In genomic region chr1:59732219-59732955, GRCh38 we compare ENCODE assay signal across 17 cellular contexts.
A peak's percentile ranks its signal among the peaks of the same experiment; 100 is the strongest.
DNase-seq lines count a peak whose midpoint lies in the region; ATAC-seq and TF ChIP-seq lines count a peak whose summit lies in the region.
"Had no signal": no experiment of that assay in that cellular context is flagged by ENCODE, and none has a peak within 500 bp of the region (broad histone marks: within the 10 kb centered on the region; RNA-seq: fewer than 3 reads in every experiment).

No MANE protein-coding gene starts in this region.

- H3K79me2 ChIP-seq in osteoblast (ENCODE audit: insufficient read depth, low read length), result no peaks in the 10 kb centered on the region

- intact Hi-C loops in Right ventricle myocardium inferior (cut with DNase I), result no loop called here
- intact Hi-C loops in cardiac septum (cut with DNase I), result loop anchor here (5.0 kb wide), 1 partner anchor 950 kb away; the partner anchor contains the start of gene JUN
- intact Hi-C loops in vagina (cut with DNase I), result no loop called here

- ATAC-seq in Right ventricle myocardium inferior, result peak; percentile 18
- no peak for ATAC-seq in gastroesophageal sphincter
- ATAC-seq in HG03159 (IDR thresholded peaks at IDR 0.05; ENCODE audit: unreplicated experiment), result no peak
- ATAC-seq: upper lobe of right lung had no signal

- DNase-seq in Right ventricle myocardium inferior (ENCODE audit: missing footprints), result no peak
- no peak for DNase-seq in cardiac septum (ENCODE audit: low spot score)
- peak; percentile 45 for DNase-seq in osteoblast (ENCODE audit: insufficient read length, low spot score, missing footprints)
- DNase-seq in vagina (ENCODE audit: extremely low spot score in 2 of 2), result no peak
- DNase-seq in epidermal melanocyte (ENCODE audit: insufficient read length, low spot score), result no peak
- no peak for DNase-seq in HUDEP-2 (lab: John Stamatoyannopoulos, UW; ENCODE audit: unreplicated experiment in 76 of 76)
- DNase-seq: ACHN; activated CD4-positive, alpha-beta T cell treated with anti-CD3 and anti-CD28 coated beads, Interleukin-2, amount 10 ng/mL, durations not matched to agents 7 days and 5 days; activated naive CD8-positive, alpha-beta T cell treated with anti-CD3 and anti-CD28 coated beads for 36 hours; activated T-cell treated with anti-CD3 and anti-CD28 coated beads, Interleukin-2, amount 50 U/mL, for 24 hours; MG63; NCI-H2107; occipital lobe; stimulated activated CD4-positive, alpha-beta T cell treated with anti-CD3 and anti-CD28 coated beads, Interleukin-2, amount 100 ng/mL, for 24 hours; upper lobe of right lung had no signal

- H3K9me3 ChIP-seq in gastroesophageal sphincter, result no peaks in the 10 kb centered on the region
- H3K9me3 ChIP-seq in osteoblast (ENCODE audit: low read depth, low read length), result no peaks in the 10 kb centered on the region
- no peaks in the 10 kb centered on the region for H3K9me3 ChIP-seq in vagina
- H3K9me3 ChIP-seq: upper lobe of right lung had no signal

- peaks cover 14 to 46% (median 27%) of the 10 kb centered on the region in 3 donors for H3K4me1 ChIP-seq in gastroesophageal sphincter
- H3K4me1 ChIP-seq in osteoblast (ENCODE audit: insufficient read depth, low read length), result peaks cover 35% of the 10 kb centered on the region
- H3K4me1 ChIP-seq in vagina, result peaks cover 36% of the 10 kb centered on the region

- H3K4me3 ChIP-seq in gastroesophageal sphincter (no peak overlapping the region), osteoblast (ENCODE audit: insufficient read depth, low read length) (no peak overlapping the region), vagina (no peak overlapping the region)
- H3K4me3 ChIP-seq: MG63, upper lobe of right lung had no signal

- H2AFZ ChIP-seq in osteoblast (ENCODE audit: low read length), result peak overlapping the region; percentile 26

- H3K27ac ChIP-seq in gastroesophageal sphincter (peak overlapping the region in 3 of 4 donors; percentile 78 to 82 (median 79)), osteoblast (ENCODE audit: low read depth, low read length) (peak overlapping the region; percentile 94), vagina (peak overlapping the region; percentile 71)

- TF ChIP-seq POLR2A in gastroesophageal sphincter (IDR thresholded peaks at IDR 0.05), result no peak
- TF ChIP-seq POLR2A in vagina (IDR thresholded peaks at IDR 0.05), result no peak

- no peaks in the 10 kb centered on the region for H4K20me1 ChIP-seq in osteoblast (ENCODE audit: insufficient read depth, low read length)

- no peaks in the 10 kb centered on the region for H3K27me3 ChIP-seq in gastroesophageal sphincter
- H3K27me3 ChIP-seq in osteoblast (ENCODE audit: insufficient read depth, low read length), result no peaks in the 10 kb centered on the region
- H3K27me3 ChIP-seq in vagina, result no peaks in the 10 kb centered on the region
- H3K27me3 ChIP-seq: MG63, upper lobe of right lung had no signal

- no peak overlapping the region for H3K4me2 ChIP-seq in osteoblast (ENCODE audit: insufficient read depth, low read length)

- H3K36me3 ChIP-seq in gastroesophageal sphincter (no peaks in the 10 kb centered on the region), osteoblast (ENCODE audit: insufficient read depth, low read length) (no peaks in the 10 kb centered on the region), vagina (no peaks in the 10 kb centered on the region)
- H3K36me3 ChIP-seq: MG63, upper lobe of right lung had no signal

- WGBS in gastroesophageal sphincter (ENCODE audit: low coverage in 1 of 2), 2 donors, result 74 to 86% methylated on average over 10 of the region's 10 CpGs

- TF ChIP-seq CTCF in gastroesophageal sphincter (IDR thresholded peaks at IDR 0.05) (no peak), osteoblast (IDR thresholded peaks at IDR 0.05; ENCODE audit: extremely low read depth, low read depth, low read length) (no peak), vagina (IDR thresholded peaks at IDR 0.05) (no peak)

- no peak for TF ChIP-seq EP300 in gastroesophageal sphincter (IDR thresholded peaks at IDR 0.05)
